ENCODE assay signal across 9 cellular contexts in the genomic region with DNA sequence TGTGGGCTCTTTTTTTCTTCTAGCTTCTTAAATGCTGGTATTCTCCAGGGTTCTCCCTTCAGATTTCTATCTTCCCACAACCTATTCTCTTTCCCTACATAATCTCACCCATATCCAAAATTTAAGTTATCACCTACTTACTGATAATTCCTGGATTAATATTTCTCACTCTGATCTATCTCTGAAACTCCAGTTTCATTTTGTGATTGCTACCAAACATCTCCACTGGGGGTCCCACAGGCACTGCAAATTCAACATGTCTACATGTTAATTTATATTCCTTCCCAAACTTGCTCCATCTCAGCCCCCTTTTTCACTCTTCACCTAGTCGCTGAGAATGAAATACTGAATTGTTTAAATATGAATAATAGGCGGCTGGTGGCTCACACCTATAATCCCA. TPM values are rescaled to one million over a fixed set of nuclear protein-coding genes. Genes with fewer than 3 reads are reported as not detected.
DNase-seq lines count a peak whose midpoint lies in the region; ATAC-seq and TF ChIP-seq lines count a peak whose summit lies in the region.
"Had no signal": no experiment of that assay in that cellular context is flagged by ENCODE, and none has a peak within 500 bp of the region (broad histone marks: within the 10 kb centered on the region; RNA-seq: fewer than 3 reads in every experiment).

No MANE protein-coding gene starts in this region.

- no peaks in the 10 kb centered on the region for H3K9me3 Mint-ChIP-seq in CD4-positive, alpha-beta memory T cell
- H3K9me3 Mint-ChIP-seq in immature natural killer cell: no peaks in the 10 kb centered on the region

- H3K36me3 Mint-ChIP-seq in CD4-positive, alpha-beta memory T cell: no peaks in the 10 kb centered on the region
- H3K36me3 Mint-ChIP-seq in immature natural killer cell: no peaks in the 10 kb centered on the region

- 68 to 71% methylated on average over 2 of the region's 2 CpGs for WGBS in esophagus squamous epithelium, 2 donors

- H3K4me3 ChIP-seq in CD4-positive, alpha-beta memory T cell (ENCODE audit: low read length in 2 of 2): no peak overlapping the region
- H3K4me3 ChIP-seq in esophagus squamous epithelium (no peak overlapping the region), left lung (no peak overlapping the region)

- POLR2A ChIA-PET in CD4-positive, alpha-beta memory T cell (lab: Charles Lee; ENCODE audit: partially characterized antibody): no interaction called here

- no peak for TF ChIP-seq POLR2A in esophagus squamous epithelium (IDR thresholded peaks at IDR 0.05)

- peaks cover 32 to 59% (median 42%) of the 10 kb centered on the region in 4 donors for H3K4me1 Mint-ChIP-seq in CD4-positive, alpha-beta memory T cell
- H3K4me1 Mint-ChIP-seq in immature natural killer cell: peaks cover 12 to 41% of the 10 kb centered on the region in 2 donors

- H3K27ac ChIP-seq in CD4-positive, alpha-beta memory T cell (ENCODE audit: low read depth, low read length): no peak overlapping the region
- no peak overlapping the region for H3K27ac ChIP-seq in esophagus squamous epithelium
- H3K27ac ChIP-seq in left lung: no peak overlapping the region

- ATAC-seq in HG03175 (IDR thresholded peaks at IDR 0.05; ENCODE audit: unreplicated experiment) (no peak), HG02571 (IDR thresholded peaks at IDR 0.05; ENCODE audit: unreplicated experiment) (no peak), left lung (no peak)

- H3K4me3 Mint-ChIP-seq in CD4-positive, alpha-beta memory T cell: peak overlapping the region in 3 of 8 donors; percentile 35 to 59 (median 42)
- no peak overlapping the region for H3K4me3 Mint-ChIP-seq in immature natural killer cell

- no peaks in the 10 kb centered on the region for H3K9me3 ChIP-seq in CD4-positive, alpha-beta memory T cell (ENCODE audit: control insufficient read depth in 1 of 2, low read length in 2 of 2)
- H3K9me3 ChIP-seq in esophagus squamous epithelium: no peaks in the 10 kb centered on the region
- H3K9me3 ChIP-seq in left lung: no peaks in the 10 kb centered on the region

- no peaks in the 10 kb centered on the region for H3K27me3 Mint-ChIP-seq in CD4-positive, alpha-beta memory T cell
- peaks cover 0 to 2% (median 1%) of the 10 kb centered on the region in 3 donors for H3K27me3 Mint-ChIP-seq in immature natural killer cell (ENCODE audit: low read depth in 3 of 3)

- no peaks in the 10 kb centered on the region for H3K36me3 ChIP-seq in CD4-positive, alpha-beta memory T cell (ENCODE audit: insufficient read depth, low read length)
- H3K36me3 ChIP-seq in esophagus squamous epithelium (no peaks in the 10 kb centered on the region), left lung (no peaks in the 10 kb centered on the region)

- peaks cover 30% of the 10 kb centered on the region for H3K4me1 ChIP-seq in CD4-positive, alpha-beta memory T cell (ENCODE audit: insufficient read depth, low read length)
- H3K4me1 ChIP-seq in esophagus squamous epithelium (peaks cover 0 to 11% (median 4%) of the 10 kb centered on the region in 3 donors), left lung (peaks cover 0 to 9% of the 10 kb centered on the region in 2 donors)

- H3K27me3 ChIP-seq in CD4-positive, alpha-beta memory T cell (ENCODE audit: insufficient read depth, low read length): no peaks in the 10 kb centered on the region
- H3K27me3 ChIP-seq in esophagus squamous epithelium: no peaks in the 10 kb centered on the region
- no peaks in the 10 kb centered on the region for H3K27me3 ChIP-seq in left lung

- DNase-seq in CD4-positive, alpha-beta memory T cell: peak in 4 of 5 donors; percentile 19 to 37 (median 25)
- DNase-seq in GM20000 (ENCODE audit: low spot score) (peak; percentile 25), immature natural killer cell (peak; percentile 21 to 38 (median 32)), esophagus squamous epithelium (lab: John Stamatoyannopoulos, UW) (no peak), left lung (no peak)
- peak; percentile 15 to 41 for DNase-seq in activated CD4-positive, alpha-beta T cell treated with anti-CD3 and anti-CD28 coated beads for 4 hours
- DNase-seq: NCI-H2227 treated with DMSO at 0.1 percent for 48 hours had no signal

- peak overlapping the region in 2 of 7 donors; percentile 10 to 48 for H3K27ac Mint-ChIP-seq in CD4-positive, alpha-beta memory T cell
- H3K27ac Mint-ChIP-seq in immature natural killer cell: no peak overlapping the region

- TF ChIP-seq CTCF in GM20000 (IDR thresholded peaks at IDR 0.05; ENCODE audit: extremely low read depth, missing control alignments) (peak; percentile 32), esophagus squamous epithelium (IDR thresholded peaks at IDR 0.05) (peak in 3 of 6 experiments; percentile 10 to 13 (median 12)), left lung (IDR thresholded peaks at IDR 0.05) (no peak)

- intact Hi-C loops in CD4-positive, alpha-beta memory T cell (cut with micrococcal nuclease): loop anchor here (1.0 to 10.0 kb wide), 5 partner anchors 28 to 356 kb away; no protein-coding TSS in a partner anchor
- intact Hi-C loops in esophagus squamous epithelium (cut with DNase I): loop anchor here (5.0 kb wide), 1 partner anchor 147 kb away; no protein-coding TSS in a partner anchor
- intact Hi-C loops in left lung (cut with DNase I): loop anchor here in 1 of 2 donors (10.0 kb wide), 1 partner anchor 140 kb away; no protein-coding TSS in a partner anchor

- CTCF ChIA-PET in CD4-positive, alpha-beta memory T cell (lab: Charles Lee; ENCODE audit: partially characterized antibody): interaction anchor here (0.6 to 7.8 kb wide), 15 partner anchors 9 to 380 kb away, joined by 3 to 212 read pairs (median 6); partner anchors contain the start of gene C1orf141

RNA-seq across cellular contexts. Expression of gene C1orf141, which starts 9.9 kb away (rescaled TPM):
- total RNA-seq in CD4-positive, alpha-beta memory T cell: not detected
- polyA plus RNA-seq in CD4-positive, alpha-beta memory T cell: not detected
- polyA plus RNA-seq in immature natural killer cell: not detected
- not detected for total RNA-seq in esophagus squamous epithelium
- total RNA-seq in left lung: under 1 TPM in 1 of 2 donors, not detected in 1; 0.45 TPM

RNA-seq across cellular contexts. Expression of gene IL23R, which starts 21.6 kb away (rescaled TPM):
- 1 to 10 TPM in 1 of 2 experiments, under 1 TPM in 1; 0.47 to 1.1 TPM for total RNA-seq in CD4-positive, alpha-beta memory T cell
- 1 to 10 TPM; 1.8 to 2.6 TPM for polyA plus RNA-seq in CD4-positive, alpha-beta memory T cell
- polyA plus RNA-seq in immature natural killer cell: 1 to 10 TPM in 1 of 3 donors, under 1 TPM in 2; 0.12 to 1.4 (median 0.23) TPM
- total RNA-seq in esophagus squamous epithelium (under 1 TPM in 2 of 4 donors, not detected in 2; under 0.01 to 0.22 TPM), left lung (under 1 TPM in 1 of 2 donors, not detected in 1; 0.31 TPM)

Comparison
In these comparisons a context has a peak if more than half of its experiments do, and no peak if none do; other contexts are left out.
1. DNase-seq: peak in CD4-positive, alpha-beta memory T cell (4 of 5), GM20000 (single experiment), activated CD4-positive, alpha-beta T cell treated with anti-CD3 and anti-CD28 coated beads for 4 hours (2 of 2) and immature natural killer cell (3 of 3); none in esophagus squamous epithelium (single experiment) and left lung (0 of 2).